Comparison of ENCODE assay signal across 8 cellular contexts in genomic region chr18:21179590-21180220, GRCh38.
DNase-seq lines count a peak whose midpoint lies in the region; TF ChIP-seq lines count a peak whose summit lies in the region.

No MANE protein-coding gene starts in this region.

- peak; percentile 91 for TF ChIP-seq CTCF in osteoblast (IDR thresholded peaks at IDR 0.05; ENCODE audit: extremely low read depth, low read depth, low read length)

- H3K9me3 Mint-ChIP-seq in activated T-helper 2 cell treated with anti-CD3 and anti-CD28 coated beads, Interferon-gamma antibody, Interleukin-2, Interleukin-4, amounts not matched to agents 10 μg/mL and 5 μg/mL and 100 μg/mL, durations not matched to agents 14 hours and 24 hours and 36 hours = no peaks in the 10 kb centered on the region

- H3K27ac Mint-ChIP-seq in activated T-helper 2 cell treated with anti-CD3 and anti-CD28 coated beads, Interferon-gamma antibody, Interleukin-2, Interleukin-4, amounts not matched to agents 10 μg/mL and 5 μg/mL and 100 μg/mL, durations not matched to agents 14 hours and 24 hours and 36 hours = no peak overlapping the region

- DNase-seq in COLO668 (lab: John Stamatoyannopoulos, UW; ENCODE audit: unreplicated experiment) (peak; percentile 76), GM19238 (ENCODE audit: insufficient read length, low spot score) (peak; percentile 19), HS-27A (ENCODE audit: low read depth) (peak; percentile 46), NOMO-1 treated with DMSO at 0.1 percent for 48 hours (lab: John Stamatoyannopoulos, UW; ENCODE audit: unreplicated experiment) (peak; percentile 58), fibroblast of the conjunctiva (ENCODE audit: low read depth) (peak; percentile 62), osteoblast (ENCODE audit: insufficient read length, low spot score, missing footprints) (no peak)
- DNase-seq in activated CD8-positive, alpha-beta memory T cell treated with anti-CD3 and anti-CD28 coated beads, Interleukin-2, amount 50 U/mL, for 1 hour (ENCODE audit: extremely low read depth) = peak; percentile 11
- no peak for DNase-seq in activated T-helper 2 cell treated with anti-CD3 and anti-CD28 coated beads, Interferon-gamma antibody, Interleukin-2, Interleukin-4, amounts not matched to agents 10 μg/mL and 5 μg/mL and 100 μg/mL, durations not matched to agents 14 hours and 24 hours and 36 hours (ENCODE audit: low spot score)

- no peaks in the 10 kb centered on the region for H3K79me2 ChIP-seq in osteoblast (ENCODE audit: insufficient read depth, low read length)

- no peaks in the 10 kb centered on the region for H3K4me1 ChIP-seq in osteoblast (ENCODE audit: insufficient read depth, low read length)

- peaks cover 3% of the 10 kb centered on the region for H3K4me1 Mint-ChIP-seq in activated T-helper 2 cell treated with anti-CD3 and anti-CD28 coated beads, Interferon-gamma antibody, Interleukin-2, Interleukin-4, amounts not matched to agents 10 μg/mL and 5 μg/mL and 100 μg/mL, durations not matched to agents 14 hours and 24 hours and 36 hours (ENCODE audit: low read depth)

- no peaks in the 10 kb centered on the region for H3K36me3 Mint-ChIP-seq in activated T-helper 2 cell treated with anti-CD3 and anti-CD28 coated beads, Interferon-gamma antibody, Interleukin-2, Interleukin-4, amounts not matched to agents 10 μg/mL and 5 μg/mL and 100 μg/mL, durations not matched to agents 14 hours and 24 hours and 36 hours (ENCODE audit: low read depth)

- H3K4me3 ChIP-seq in osteoblast (ENCODE audit: insufficient read depth, low read length) = no peak overlapping the region

- H3K36me3 ChIP-seq in osteoblast (ENCODE audit: insufficient read depth, low read length) = no peaks in the 10 kb centered on the region

- H3K9me3 ChIP-seq in osteoblast (ENCODE audit: low read depth, low read length) = no peaks in the 10 kb centered on the region

- no peak overlapping the region for H3K27ac ChIP-seq in osteoblast (ENCODE audit: low read depth, low read length)

- H3K27me3 ChIP-seq in osteoblast (ENCODE audit: insufficient read depth, low read length) = no peaks in the 10 kb centered on the region

- H3K4me2 ChIP-seq in osteoblast (ENCODE audit: insufficient read depth, low read length) = no peak overlapping the region

- no peak overlapping the region for H3K4me3 Mint-ChIP-seq in activated T-helper 2 cell treated with anti-CD3 and anti-CD28 coated beads, Interferon-gamma antibody, Interleukin-2, Interleukin-4, amounts not matched to agents 10 μg/mL and 5 μg/mL and 100 μg/mL, durations not matched to agents 14 hours and 24 hours and 36 hours (ENCODE audit: low read depth)

- peak overlapping the region; percentile 64 for H2AFZ ChIP-seq in osteoblast (ENCODE audit: low read length)

- intact Hi-C loops in activated T-helper 2 cell treated with anti-CD3 and anti-CD28 coated beads, Interferon-gamma antibody, Interleukin-2, Interleukin-4, amounts not matched to agents 10 μg/mL and 5 μg/mL and 100 μg/mL, durations not matched to agents 14 hours and 24 hours and 36 hours (cut with micrococcal nuclease) = no loop called here

- H3K27me3 Mint-ChIP-seq in activated T-helper 2 cell treated with anti-CD3 and anti-CD28 coated beads, Interferon-gamma antibody, Interleukin-2, Interleukin-4, amounts not matched to agents 10 μg/mL and 5 μg/mL and 100 μg/mL, durations not matched to agents 14 hours and 24 hours and 36 hours (ENCODE audit: low read depth) = no peaks in the 10 kb centered on the region

- H4K20me1 ChIP-seq in osteoblast (ENCODE audit: insufficient read depth, low read length) = no peaks in the 10 kb centered on the region

Comparison
In these comparisons a context has a peak if more than half of its experiments do, and no peak if none do; other contexts are left out.
1. DNase-seq: peak in COLO668 (single experiment), GM19238 (single experiment), HS-27A (single experiment), NOMO-1 treated with DMSO at 0.1 percent for 48 hours (single experiment), activated CD8-positive, alpha-beta memory T cell treated with anti-CD3 and anti-CD28 coated beads, Interleukin-2, amount 50 U/mL, for 1 hour (single experiment) and fibroblast of the conjunctiva (single experiment); none in osteoblast (single experiment) and activated T-helper 2 cell treated with anti-CD3 and anti-CD28 coated beads, Interferon-gamma antibody, Interleukin-2, Interleukin-4, amounts not matched to agents 10 μg/mL and 5 μg/mL and 100 μg/mL, durations not matched to agents 14 hours and 24 hours and 36 hours (single experiment).